8 cellular contexts compared by ENCODE assay signal in the genomic region with DNA sequence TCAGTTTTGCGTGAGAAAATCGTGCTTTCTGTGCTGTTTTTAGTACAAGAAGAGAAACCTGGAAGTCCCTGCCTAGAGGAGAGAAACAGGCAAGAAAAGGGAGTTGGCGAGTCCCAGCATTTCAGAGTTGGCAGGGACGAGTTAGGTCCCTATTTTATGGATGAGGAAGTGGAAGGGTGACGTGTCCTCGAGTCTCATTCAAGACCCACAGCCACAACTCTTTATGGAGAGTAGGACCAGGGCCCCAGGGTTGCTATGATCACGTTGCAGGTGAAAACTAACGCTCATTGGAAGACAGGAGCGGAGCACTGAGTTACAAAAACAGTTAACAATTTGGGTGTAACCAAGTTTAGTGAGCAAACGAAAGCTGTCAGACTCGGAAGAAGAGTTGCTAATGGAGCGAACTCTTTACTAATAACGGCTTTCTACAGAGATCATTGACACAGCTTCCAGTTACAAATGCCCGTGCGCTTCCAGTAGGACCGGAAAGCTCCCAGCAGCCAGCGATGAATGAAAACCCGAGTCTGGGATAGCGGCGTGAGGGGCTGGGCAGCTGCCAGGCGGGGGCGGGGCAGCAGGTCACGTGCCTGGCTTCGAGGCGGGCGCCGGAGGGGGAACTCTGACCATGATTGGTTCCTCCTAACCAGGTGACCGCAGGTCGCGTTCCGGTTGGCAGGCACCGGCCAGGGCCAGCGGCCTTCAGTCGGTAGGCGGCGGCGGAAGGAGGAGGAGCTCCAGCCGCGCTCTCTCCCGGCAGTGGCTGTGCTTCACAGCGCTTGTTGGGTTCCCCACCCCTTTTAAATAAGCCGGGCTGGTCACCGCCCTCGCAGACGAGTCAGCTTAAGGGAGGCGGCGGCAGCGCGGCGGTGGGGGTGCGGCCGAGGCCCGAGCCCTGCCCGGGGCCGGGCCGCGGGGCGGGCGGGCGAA. TPM values are rescaled to one million over a fixed set of nuclear protein-coding genes. Genes with fewer than 3 reads are reported as not detected.
A peak's percentile ranks its signal among the peaks of the same experiment; 100 is the strongest.
DNase-seq lines count a peak whose midpoint lies in the region; ATAC-seq and TF ChIP-seq lines count a peak whose summit lies in the region.

TSS of gene CCNYL1 (plus strand) at position 827 of the 927 bp plus-strand sequence. CDS start 257 bp downstream, outside the sequence.

- TF ChIP-seq CTCF in GM06990 (IDR thresholded peaks at IDR 0.05; ENCODE audit: insufficient read depth, low read length, poor library complexity, severe bottlenecking) (no peak), glutamatergic neuron (IDR thresholded peaks at IDR 0.05; ENCODE audit: partially characterized antibody, unreplicated experiment) (no peak), osteoblast (IDR thresholded peaks at IDR 0.05; ENCODE audit: extremely low read depth, low read depth, low read length) (no peak), thoracic aorta (IDR thresholded peaks at IDR 0.05) (peak; percentile 22)

- H3K27me3 Mint-ChIP-seq in activated naive CD8-positive, alpha-beta T cell treated with anti-CD3 and anti-CD28 coated beads for 36 hours: no peaks in the 10 kb centered on the region
- H3K27me3 Mint-ChIP-seq in glutamatergic neuron (ENCODE audit: unreplicated experiment): peaks cover 6% of the 10 kb centered on the region

- peaks cover 21% of the 10 kb centered on the region for H3K4me1 Mint-ChIP-seq in activated naive CD8-positive, alpha-beta T cell treated with anti-CD3 and anti-CD28 coated beads for 36 hours
- H3K4me1 Mint-ChIP-seq in glutamatergic neuron (ENCODE audit: low read depth, unreplicated experiment): peaks cover 7% of the 10 kb centered on the region

- no peaks in the 10 kb centered on the region for H3K27me3 ChIP-seq in GM06990 (replicated peaks; ENCODE audit: control insufficient read depth, insufficient read depth, low read length)
- no peaks in the 10 kb centered on the region for H3K27me3 ChIP-seq in osteoblast (ENCODE audit: insufficient read depth, low read length)
- no peaks in the 10 kb centered on the region for H3K27me3 ChIP-seq in thoracic aorta (replicated peaks; ENCODE audit: insufficient read depth)

- H3K36me3 ChIP-seq in GM06990 (ENCODE audit: control insufficient read depth, insufficient read depth, low read length) (no peaks in the 10 kb centered on the region; the same call in 1 of the 2 replicates), osteoblast (ENCODE audit: insufficient read depth, low read length) (no peaks in the 10 kb centered on the region), thoracic aorta (no peaks in the 10 kb centered on the region)

- peak; percentile 97 for ATAC-seq in HG02588 (IDR thresholded peaks at IDR 0.05; ENCODE audit: unreplicated experiment)
- ATAC-seq in SK-N-SH treated with all-trans-retinoic acid at 6 μM for 48 hours: peak; percentile 97
- ATAC-seq in thoracic aorta (ENCODE audit: insufficient number of reproducible peaks, low FRiP score, low read depth): peak; percentile 97

- peak within 1 kb of the TSS; percentile 75 for H3K27ac Mint-ChIP-seq in activated naive CD8-positive, alpha-beta T cell treated with anti-CD3 and anti-CD28 coated beads for 36 hours
- H3K27ac Mint-ChIP-seq in glutamatergic neuron (ENCODE audit: unreplicated experiment): peak within 1 kb of the TSS; percentile 90

- H3K79me2 ChIP-seq in osteoblast (ENCODE audit: insufficient read depth, low read length): peaks cover 37% of the 10 kb centered on the region

- H3K27ac ChIP-seq in osteoblast (ENCODE audit: low read depth, low read length) (peak within 1 kb of the TSS; percentile 91), thoracic aorta (peak within 1 kb of the TSS; percentile 92 to 94)

- no peaks in the 10 kb centered on the region for H3K9me3 ChIP-seq in osteoblast (ENCODE audit: low read depth, low read length)
- H3K9me3 ChIP-seq in thoracic aorta: no peaks in the 10 kb centered on the region

- DNase-seq in GM06990 (ENCODE audit: extremely low read depth, insufficient read length) (peak; percentile 99), NCI-H1092 (lab: John Stamatoyannopoulos, UW) (peak; percentile 91), glutamatergic neuron (peak; percentile 99), osteoblast (ENCODE audit: insufficient read length, low spot score, missing footprints) (peak; percentile 100), thoracic aorta (ENCODE audit: low spot score) (peak; percentile 90)
- DNase-seq in activated naive CD8-positive, alpha-beta T cell treated with anti-CD3 and anti-CD28 coated beads for 36 hours: peak; percentile 98

- no peaks in the 10 kb centered on the region for H3K9me3 Mint-ChIP-seq in activated naive CD8-positive, alpha-beta T cell treated with anti-CD3 and anti-CD28 coated beads for 36 hours
- H3K9me3 Mint-ChIP-seq in glutamatergic neuron (ENCODE audit: unreplicated experiment): peaks cover 7% of the 10 kb centered on the region

- peak within 1 kb of the TSS; percentile 89 for H3K4me2 ChIP-seq in osteoblast (ENCODE audit: insufficient read depth, low read length)

- peaks cover 17% of the 10 kb centered on the region for H3K4me1 ChIP-seq in osteoblast (ENCODE audit: insufficient read depth, low read length)
- H3K4me1 ChIP-seq in thoracic aorta (ENCODE audit: control insufficient read depth in 1 of 2, low read depth in 2 of 2): peaks cover 10 to 19% of the 10 kb centered on the region in 2 donors

- no peaks in the 10 kb centered on the region for H4K20me1 ChIP-seq in osteoblast (ENCODE audit: insufficient read depth, low read length)

- peaks cover 4% of the 10 kb centered on the region for H3K36me3 Mint-ChIP-seq in activated naive CD8-positive, alpha-beta T cell treated with anti-CD3 and anti-CD28 coated beads for 36 hours
- no peaks in the 10 kb centered on the region for H3K36me3 Mint-ChIP-seq in glutamatergic neuron (ENCODE audit: unreplicated experiment)

- H3K4me3 Mint-ChIP-seq in activated naive CD8-positive, alpha-beta T cell treated with anti-CD3 and anti-CD28 coated beads for 36 hours: peak within 1 kb of the TSS; percentile 91
- peak within 1 kb of the TSS; percentile 99 for H3K4me3 Mint-ChIP-seq in glutamatergic neuron (ENCODE audit: unreplicated experiment)

- peak within 1 kb of the TSS; percentile 92 for H2AFZ ChIP-seq in osteoblast (ENCODE audit: low read length)

- peak within 1 kb of the TSS; percentile 97 for H3K4me3 ChIP-seq in GM06990 (replicated peaks; ENCODE audit: low read depth, low read length)
- H3K4me3 ChIP-seq in osteoblast (ENCODE audit: insufficient read depth, low read length): peak within 1 kb of the TSS; percentile 90
- peak within 1 kb of the TSS; percentile 87 for H3K4me3 ChIP-seq in thoracic aorta

TF ChIP-seq in SK-N-SH treated with all-trans-retinoic acid at 6 μM for 48 hours, 23 proteins besides CTCF, POLR2A, EP300 and RAD21 (continues in another document):
- no peak for TF ChIP-seq OSR1 (CRISPR knock-in tag; IDR thresholded peaks at IDR 0.05)
- TF ChIP-seq ZFP3 (CRISPR knock-in tag; IDR thresholded peaks at IDR 0.05): no peak
- TF ChIP-seq ISL1 (CRISPR knock-in tag; IDR thresholded peaks at IDR 0.05): no peak
- no peak for TF ChIP-seq CREB5 (CRISPR knock-in tag; IDR thresholded peaks at IDR 0.05; ENCODE audit: low read depth)
- TF ChIP-seq ZNF8 (CRISPR knock-in tag; IDR thresholded peaks at IDR 0.05): no peak
- TF ChIP-seq ZFP30 (CRISPR knock-in tag; IDR thresholded peaks at IDR 0.05): no peak
- TF ChIP-seq PATZ1 (CRISPR knock-in tag; IDR thresholded peaks at IDR 0.05; ENCODE audit: borderline replicate concordance): no peak
- TF ChIP-seq, protein P1, sequence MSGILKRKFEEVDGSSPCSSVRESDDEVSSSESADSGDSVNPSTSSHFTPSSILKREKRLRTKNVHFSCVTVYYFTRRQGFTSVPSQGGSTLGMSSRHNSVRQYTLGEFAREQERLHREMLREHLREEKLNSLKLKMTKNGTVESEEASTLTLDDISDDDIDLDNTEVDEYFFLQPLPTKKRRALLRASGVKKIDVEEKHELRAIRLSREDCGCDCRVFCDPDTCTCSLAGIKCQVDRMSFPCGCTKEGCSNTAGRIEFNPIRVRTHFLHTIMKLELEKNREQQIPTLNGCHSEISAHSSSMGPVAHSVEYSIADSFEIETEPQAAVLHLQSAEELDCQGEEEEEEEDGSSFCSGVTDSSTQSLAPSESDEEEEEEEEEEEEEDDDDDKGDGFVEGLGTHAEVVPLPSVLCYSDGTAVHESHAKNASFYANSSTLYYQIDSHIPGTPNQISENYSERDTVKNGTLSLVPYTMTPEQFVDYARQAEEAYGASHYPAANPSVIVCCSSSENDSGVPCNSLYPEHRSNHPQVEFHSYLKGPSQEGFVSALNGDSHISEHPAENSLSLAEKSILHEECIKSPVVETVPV (CRISPR knock-in tag; IDR thresholded peaks at IDR 0.05): no peak

RNA-seq across cellular contexts. Expression of gene CCNYL1, which starts in this region (rescaled TPM):
- total RNA-seq in activated naive CD8-positive, alpha-beta T cell treated with anti-CD3 and anti-CD28 coated beads for 36 hours: 1 to 10 TPM; 5.8 to 6.0 TPM
- 18.0 TPM for total RNA-seq in glutamatergic neuron (ENCODE audit: unreplicated experiment)
- total RNA-seq in osteoblast: 14.1 and 15.9 TPM in 2 replicates
- total RNA-seq in thoracic aorta: 10 to 100 TPM; 17.7 to 29.8 TPM

Comparison
In these comparisons a context has a peak if more than half of its experiments do, and no peak if none do; other contexts are left out.
1. Peak in every context shown above with its lines: DNase-seq, ATAC-seq, H3K4me3 ChIP-seq and H3K27ac ChIP-seq.